ENCODE assay signal across 1 cellular context in genomic region chr16:58814348-58814801, GRCh38.
TF ChIP-seq lines count a peak whose summit lies in the region.

No MANE protein-coding gene starts in this region.

TF ChIP-seq in GM23338, 12 proteins besides CTCF, POLR2A, EP300 and RAD21 (continued from another document):
- TF ChIP-seq ZNF462 (CRISPR knock-in tag; IDR thresholded peaks at IDR 0.05): no peak
- no peak for TF ChIP-seq JUNB (IDR thresholded peaks at IDR 0.05; ENCODE audit: unreplicated experiment)
- TF ChIP-seq EZH2phosphoT487 (IDR thresholded peaks at IDR 0.05; ENCODE audit: unreplicated experiment): no peak
